Comparison of ENCODE assay signal across 9 cellular contexts in genomic region chr1:53949023-53949611, GRCh38. TPM values are rescaled to one million over a fixed set of nuclear protein-coding genes. Genes with fewer than 3 reads are reported as not detected.
A peak's percentile ranks its signal among the peaks of the same experiment; 100 is the strongest.
DNase-seq lines count a peak whose midpoint lies in the region; ATAC-seq, FAIRE-seq and TF ChIP-seq lines count a peak whose summit lies in the region.
"Had no signal": no experiment of that assay in that cellular context is flagged by ENCODE, and none has a peak within 500 bp of the region (broad histone marks: within the 10 kb centered on the region; RNA-seq: fewer than 3 reads in every experiment).

No MANE protein-coding gene starts in this region.

- peaks cover 23% of the 10 kb centered on the region for H3K36me3 Mint-ChIP-seq in nephron progenitor cell (ENCODE audit: low read depth)

- H3K27ac ChIP-seq in BLaER1 = no peak overlapping the region

- peaks cover 43% of the 10 kb centered on the region for H3K4me1 ChIP-seq in BLaER1

- no peaks in the 10 kb centered on the region for H3K9me3 Mint-ChIP-seq in nephron progenitor cell
- H3K9me3 Mint-ChIP-seq: T-cell had no signal

- no peak for ATAC-seq in activated CD4-positive, CD25-positive, alpha-beta regulatory T cell treated with anti-CD3 and anti-CD28 coated beads, Interleukin-2, amount 50 U/mL, for 24 hours
- ATAC-seq: T-cell had no signal

- no peak overlapping the region for H3K4me2 ChIP-seq in BLaER1

- H3K4me3 Mint-ChIP-seq in nephron progenitor cell = no peak overlapping the region

- DNase-seq in GM10248 (ENCODE audit: extremely low spot score) = peak; percentile 36
- DNase-seq in NCI-H460 (ENCODE audit: extremely low read depth, low read depth) = peak; percentile 15
- peak; percentile 34 for DNase-seq in bronchial epithelial cell (ENCODE audit: low read depth)
- DNase-seq in nephron progenitor cell = peak; percentile 41
- DNase-seq in middle frontal gyrus (ENCODE audit: extremely low spot score, low spot score) = no peak
- no peak for DNase-seq in stimulated activated CD4-positive, alpha-beta T cell treated with anti-CD3 and anti-CD28 coated beads, Interleukin-4, amount 100 ng/mL, for 4 hours

- H3K27me3 Mint-ChIP-seq in nephron progenitor cell (ENCODE audit: low read depth, poor library complexity) = no peaks in the 10 kb centered on the region
- H3K27me3 Mint-ChIP-seq: T-cell had no signal

- no peak overlapping the region for H3K27ac Mint-ChIP-seq in nephron progenitor cell

- H3K27me3 ChIP-seq in BLaER1 (no peaks in the 10 kb centered on the region), bronchial epithelial cell (ENCODE audit: control insufficient read depth, insufficient read depth, low read length) (no peaks in the 10 kb centered on the region)

- peaks cover 43% of the 10 kb centered on the region for H4K20me1 ChIP-seq in BLaER1

- peaks cover 59% of the 10 kb centered on the region for H3K4me1 Mint-ChIP-seq in nephron progenitor cell

- H3K9ac ChIP-seq in BLaER1 = peak overlapping the region; percentile 45; the same call in 1 of the 2 replicates

- H3K36me3 ChIP-seq in BLaER1 (peaks cover 42% of the 10 kb centered on the region), bronchial epithelial cell (ENCODE audit: control insufficient read depth, insufficient read depth, low read length) (peaks cover 7% of the 10 kb centered on the region)

- peak; percentile 48 for TF ChIP-seq CTCF in GM10248 (IDR thresholded peaks at IDR 0.05; ENCODE audit: control extremely low read depth, extremely low read depth, low read depth, missing control alignments)
- TF ChIP-seq CTCF in bronchial epithelial cell (IDR thresholded peaks at IDR 0.05; ENCODE audit: insufficient read depth, low read length, severe bottlenecking) = peak; percentile 66
- TF ChIP-seq CTCF in nephron progenitor cell (IDR thresholded peaks at IDR 0.05) = peak; percentile 59

- CTCF ChIA-PET in GM10248 (lab: Yijun Ruan, JAX) = interaction anchor here (0.6 to 6.0 kb wide), 16 partner anchors 10 to 672 kb away, joined by 3 to 85 read pairs (median 4); no protein-coding TSS in a partner anchor

- H3K9me3 ChIP-seq in BLaER1 = no peaks in the 10 kb centered on the region

- H3K4me3 ChIP-seq in BLaER1 = no peak overlapping the region
- H3K4me3 ChIP-seq in bronchial epithelial cell (ENCODE audit: low read depth, low read length) = no peak overlapping the region

- no peak for FAIRE-seq in bronchial epithelial cell (lab: Jason Lieb, UNC)

- POLR2A ChIA-PET in GM10248 (lab: Yijun Ruan, JAX) = no interaction called here

RNA-seq across cellular contexts. Expression of gene LRRC42, which starts 3.0 kb away (rescaled TPM):
- 17.6 and 18.3 TPM in 2 replicates for total RNA-seq in NCI-H460 (2014; rRNA removed; shearing (Covaris generic))
- 22.4 and 24.7 TPM in 2 replicates for polyA plus RNA-seq in NCI-H460 (2014; cell fraction: nucleus; rRNA removed)
- total RNA-seq in bronchial epithelial cell = 44.9 and 51.1 TPM in 2 replicates

RNA-seq across cellular contexts. Expression of gene IFT25, which starts 3.6 kb away (rescaled TPM):
- total RNA-seq in NCI-H460 (2014; rRNA removed; shearing (Covaris generic)) = 25.9 and 32.6 TPM in 2 replicates
- polyA plus RNA-seq in NCI-H460 (2014; cell fraction: nucleus; rRNA removed) = 27.4 and 33.2 TPM in 2 replicates
- total RNA-seq in bronchial epithelial cell = 9.7 and 12.9 TPM in 2 replicates

RNA-seq across cellular contexts. Expression of gene DIO1, which starts 55.1 kb away (rescaled TPM):
- total RNA-seq in NCI-H460 (2014; rRNA removed; shearing (Covaris generic)) = not detected in 2 replicates
- polyA plus RNA-seq in NCI-H460 (2014; cell fraction: nucleus; rRNA removed) = not detected in 2 replicates
- not detected in 2 replicates for total RNA-seq in bronchial epithelial cell
- total RNA-seq: T-cell had no signal

RNA-seq across cellular contexts. Expression of gene YIPF1, which starts 59.5 kb away (rescaled TPM):
- total RNA-seq in NCI-H460 (2014; rRNA removed; shearing (Covaris generic)) = 13.2 and 17.5 TPM in 2 replicates
- polyA plus RNA-seq in NCI-H460 (2014; cell fraction: nucleus; rRNA removed) = 6.0 and 6.1 TPM in 2 replicates
- 18.7 and 28.4 TPM in 2 replicates for total RNA-seq in bronchial epithelial cell

Comparison
In these comparisons a context has a peak if more than half of its experiments do, and no peak if none do; other contexts are left out.
1. DNase-seq: peak in GM10248 (single experiment), NCI-H460 (single experiment), bronchial epithelial cell (single experiment) and nephron progenitor cell (single experiment); none in middle frontal gyrus (single experiment) and stimulated activated CD4-positive, alpha-beta T cell treated with anti-CD3 and anti-CD28 coated beads, Interleukin-4, amount 100 ng/mL, for 4 hours (0 of 2).
2. Peak in every context shown above with its lines, with median percentiles within 50 percentile points of each other: CTCF ChIP-seq.